ENCODE assay signal across 1 cellular context in the genomic region with DNA sequence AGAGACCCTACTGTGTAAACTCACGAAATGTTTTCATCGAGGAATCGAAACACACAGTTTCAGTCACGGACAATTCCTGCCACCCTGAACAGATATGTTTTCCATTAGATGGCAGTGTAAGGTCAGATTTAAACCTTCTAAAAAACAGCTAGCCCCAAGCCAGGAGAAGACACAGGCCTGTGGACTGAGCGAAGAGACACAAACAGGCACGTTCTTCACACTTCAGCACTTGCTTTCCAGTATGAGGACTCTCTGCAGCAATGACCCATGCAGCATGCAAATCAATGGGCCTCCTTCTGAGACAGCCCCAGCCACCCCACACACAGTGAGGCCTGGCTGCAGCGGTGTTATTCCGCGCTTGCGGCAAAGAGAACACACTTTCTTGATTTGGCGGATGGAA.
TF ChIP-seq lines count a peak whose summit lies in the region.

No MANE protein-coding gene starts in this region.

TF ChIP-seq in K562, 482 proteins besides CTCF, POLR2A, EP300 and RAD21 (continued from another document):
- TF ChIP-seq, protein P1, sequence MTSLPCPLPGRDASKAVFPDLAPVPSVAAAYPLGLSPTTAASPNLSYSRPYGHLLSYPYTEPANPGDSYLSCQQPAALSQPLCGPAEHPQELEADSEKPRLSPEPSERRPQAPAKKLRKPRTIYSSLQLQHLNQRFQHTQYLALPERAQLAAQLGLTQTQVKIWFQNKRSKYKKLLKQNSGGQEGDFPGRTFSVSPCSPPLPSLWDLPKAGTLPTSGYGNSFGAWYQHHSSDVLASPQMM (CRISPR knock-in tag; IDR thresholded peaks at IDR 0.05) = no peak
- no peak for TF ChIP-seq ZNF696 (CRISPR knock-in tag; conservative IDR thresholded peaks at IDR 0.05)
- TF ChIP-seq NFXL1 (CRISPR knock-in tag; IDR thresholded peaks at IDR 0.05) = no peak
